ENCODE assay signal across 8 cellular contexts in the genomic region with DNA sequence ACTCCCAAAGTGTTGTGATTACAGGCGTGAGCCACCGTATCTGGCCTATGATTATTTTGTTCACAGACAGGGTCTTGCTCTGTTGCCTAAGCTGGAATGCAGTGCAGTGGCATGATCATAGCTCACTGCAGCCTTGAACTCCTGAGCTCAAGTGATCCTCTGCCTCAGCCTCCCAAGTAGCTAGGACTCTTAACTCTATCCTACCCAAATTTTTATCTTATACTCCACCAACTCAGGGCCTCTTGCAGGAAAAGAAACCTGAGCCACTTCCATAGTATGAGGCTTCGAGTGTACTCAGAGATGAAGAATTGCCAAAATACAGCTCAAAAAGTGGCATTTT. TPM values are rescaled to one million over a fixed set of nuclear protein-coding genes. Genes with fewer than 3 reads are reported as not detected.
DNase-seq lines count a peak whose midpoint lies in the region; ATAC-seq, FAIRE-seq and TF ChIP-seq lines count a peak whose summit lies in the region.

No MANE protein-coding gene starts in this region.

- H3K27me3 Mint-ChIP-seq in activated T-cell treated with anti-CD3 and anti-CD28 coated beads, Interleukin-2, amount 50 U/mL, for 24 hours, result no peaks in the 10 kb centered on the region

- H3K4me1 ChIP-seq in adipocyte (ENCODE audit: control insufficient read depth, insufficient read depth, low read length) (peaks cover 20% of the 10 kb centered on the region), left lung (peaks cover 5 to 14% of the 10 kb centered on the region in 2 donors), thoracic aorta (ENCODE audit: control insufficient read depth in 1 of 2, low read depth in 2 of 2) (peaks cover 5 to 22% of the 10 kb centered on the region in 2 donors)

- DNase-seq in activated T-cell treated with anti-CD3 and anti-CD28 coated beads, Interleukin-2, amount 50 U/mL, for 24 hours, result no peak
- DNase-seq in activated T-cell treated with anti-CD3 and anti-CD28 coated beads for 4 hours (no peak), adipocyte (ENCODE audit: low read depth) (peak; percentile 6), left lung (no peak), thoracic aorta (ENCODE audit: low spot score) (no peak), GDM1 (lab: John Stamatoyannopoulos, UW) (no peak), frontal cortex (ENCODE audit: low spot score in 2 of 2) (no peak), NCI-H1694 treated with DMSO at 0.1 percent for 48 hours (lab: John Stamatoyannopoulos, UW) (no peak)

- no peak for FAIRE-seq in frontal cortex (lab: Jason Lieb, UNC)

- H3K9me3 Mint-ChIP-seq in activated T-cell treated with anti-CD3 and anti-CD28 coated beads, Interleukin-2, amount 50 U/mL, for 24 hours, result no peaks in the 10 kb centered on the region

- H3K27ac Mint-ChIP-seq in activated T-cell treated with anti-CD3 and anti-CD28 coated beads, Interleukin-2, amount 50 U/mL, for 24 hours, result peak overlapping the region; percentile 98

- H3K9me3 ChIP-seq in adipocyte (ENCODE audit: control insufficient read depth, low read length), result no peaks in the 10 kb centered on the region
- no peaks in the 10 kb centered on the region for H3K9me3 ChIP-seq in left lung
- no peaks in the 10 kb centered on the region for H3K9me3 ChIP-seq in thoracic aorta

- H3K4me1 Mint-ChIP-seq in activated T-cell treated with anti-CD3 and anti-CD28 coated beads, Interleukin-2, amount 50 U/mL, for 24 hours (ENCODE audit: low read depth), result peaks cover 29% of the 10 kb centered on the region

- peak overlapping the region in 1 of 2 donors; percentile 87 for H3K27ac ChIP-seq in left lung
- H3K27ac ChIP-seq in thoracic aorta, result peak overlapping the region; percentile 55 to 70

- H3K36me3 ChIP-seq in adipocyte (ENCODE audit: control insufficient read depth, insufficient read depth, low read length, severe bottlenecking) (peaks cover 49% of the 10 kb centered on the region), left lung (peaks cover 0 to 41% of the 10 kb centered on the region in 2 donors), thoracic aorta (peaks cover 13% of the 10 kb centered on the region)

- peaks cover 74% of the 10 kb centered on the region for H3K36me3 Mint-ChIP-seq in activated T-cell treated with anti-CD3 and anti-CD28 coated beads, Interleukin-2, amount 50 U/mL, for 24 hours (ENCODE audit: low read depth)

- H3K4me3 Mint-ChIP-seq in activated T-cell treated with anti-CD3 and anti-CD28 coated beads, Interleukin-2, amount 50 U/mL, for 24 hours, result peak overlapping the region; percentile 87

- peak overlapping the region; percentile 90 for H3K9ac ChIP-seq in adipocyte (ENCODE audit: low read length)

- no peaks in the 10 kb centered on the region for H3K27me3 ChIP-seq in adipocyte (replicated peaks; ENCODE audit: control insufficient read depth, insufficient read depth, low read length)
- H3K27me3 ChIP-seq in left lung, result no peaks in the 10 kb centered on the region
- H3K27me3 ChIP-seq in thoracic aorta (replicated peaks; ENCODE audit: insufficient read depth), result no peaks in the 10 kb centered on the region

- TF ChIP-seq CTCF in left lung (IDR thresholded peaks at IDR 0.05), result no peak
- no peak for TF ChIP-seq CTCF in thoracic aorta (IDR thresholded peaks at IDR 0.05)

- no peak for ATAC-seq in left lung
- no peak for ATAC-seq in thoracic aorta (ENCODE audit: insufficient number of reproducible peaks, low FRiP score, low read depth)

- H3K4me3 ChIP-seq in adipocyte (ENCODE audit: low read length) (peak overlapping the region; percentile 95), left lung (peak overlapping the region; percentile 75 to 82), thoracic aorta (peak overlapping the region; percentile 90)

- intact Hi-C loops in left lung (cut with DNase I), result no loop called here

RNA-seq across cellular contexts. Expression of gene MMAB, which starts 0.8 kb away (rescaled TPM):
- total RNA-seq in left lung (10 to 100 TPM; 43.9 to 76.1 TPM), thoracic aorta (10 to 100 TPM; 18.7 to 32.4 TPM), frontal cortex (13.9 TPM)

RNA-seq across cellular contexts. Expression of gene MVK, which starts 1.1 kb away (rescaled TPM):
- total RNA-seq in left lung, result 10 to 100 TPM; 23.3 to 46.1 TPM
- total RNA-seq in thoracic aorta, result 10 to 100 TPM in 1 of 2 donors, 1 to 10 TPM in 1; 4.7 to 19.0 TPM
- total RNA-seq in frontal cortex, result 14.3 TPM
